ENCODE assay signal across 8 cellular contexts in genomic region chr1:96721053-96721381, GRCh38. TPM values are rescaled to one million over a fixed set of nuclear protein-coding genes. Genes with fewer than 3 reads are reported as not detected.
DNase-seq lines count a peak whose midpoint lies in the region; ATAC-seq, FAIRE-seq and TF ChIP-seq lines count a peak whose summit lies in the region.

No MANE protein-coding gene starts in this region.

- no peak for ATAC-seq in GM23338

- CTCF ChIA-PET in endothelial cell of umbilical vein (lab: Charles Lee): interaction anchor here (1.2 kb wide), 1 partner anchor 485 kb away, joined by 6 read pairs; no protein-coding TSS in a partner anchor

- H3K27me3 Mint-ChIP-seq in GM23338 (ENCODE audit: insufficient read depth, low read depth, poor library complexity) (peaks cover 2% of the 10 kb centered on the region), progenitor cell of endocrine pancreas (no peaks in the 10 kb centered on the region)

- H3K4me1 Mint-ChIP-seq in GM23338: peaks cover 25% of the 10 kb centered on the region
- H3K4me1 Mint-ChIP-seq in progenitor cell of endocrine pancreas (ENCODE audit: low read depth): peaks cover 16% of the 10 kb centered on the region

- intact Hi-C loops in endothelial cell of umbilical vein (cut with micrococcal nuclease): loop anchor here (5.0 to 10.0 kb wide), 3 partner anchors 349 to 1326 kb away; no protein-coding TSS in a partner anchor

- FAIRE-seq in endothelial cell of umbilical vein (lab: Jason Lieb, UNC): no peak

- H3K9me3 Mint-ChIP-seq in GM23338: 0 out of 3 replicates have a peak, but pooled peaks cover 2% of the 10 kb centered on the region
- H3K9me3 Mint-ChIP-seq in progenitor cell of endocrine pancreas (ENCODE audit: low read depth): no peaks in the 10 kb centered on the region

- POLR2A ChIA-PET in endothelial cell of umbilical vein (lab: Charles Lee): interaction anchor here (1.0 kb wide), 1 partner anchor 21 kb away, joined by 3 read pairs; no protein-coding TSS in a partner anchor

- H3K4me2 ChIP-seq in GM23338: peak overlapping the region; percentile 73
- peak overlapping the region; percentile 91 for H3K4me2 ChIP-seq in OCI-LY1 (ENCODE audit: low read length)
- peak overlapping the region; percentile 93 for H3K4me2 ChIP-seq in endothelial cell of umbilical vein (ENCODE audit: insufficient read depth, low read length)

- H3K36me3 ChIP-seq in GM23338 (ENCODE audit: insufficient read depth) (peaks cover 7% of the 10 kb centered on the region; the same call in 1 of the 2 replicates), OCI-LY1 (ENCODE audit: insufficient read depth, low read length) (peaks cover 27% of the 10 kb centered on the region), endothelial cell of umbilical vein (ENCODE audit: control insufficient read depth in 2 of 2, extremely low read depth in 1 of 2, insufficient read depth in 2 of 2, low read length in 2 of 2) (peaks cover 0 to 3% of the 10 kb centered on the region in 2 experiments)

- H3K9me3 ChIP-seq in OCI-LY1 (ENCODE audit: low read length) (no peaks in the 10 kb centered on the region), endothelial cell of umbilical vein (replicated peaks; ENCODE audit: control insufficient read depth, insufficient read depth, low read length) (no peaks in the 10 kb centered on the region)

- H3K4me3 ChIP-seq in GM08714 (ENCODE audit: low read length) (peak overlapping the region; percentile 92; the same call in 1 of the 2 replicates), GM23338 (peak overlapping the region; percentile 89), OCI-LY1 (ENCODE audit: low read depth, low read length, poor library complexity, severe bottlenecking) (peak overlapping the region; percentile 94), endothelial cell of umbilical vein (replicated peaks in 1 of 3; ENCODE audit: insufficient read depth in 1 of 3, low read depth in 1 of 3, low read length in 3 of 3) (peak overlapping the region; percentile 43 to 93 (median 52))

- H3K27me3 ChIP-seq in GM23338 (ENCODE audit: insufficient read depth) (no peaks in the 10 kb centered on the region), OCI-LY1 (ENCODE audit: insufficient read depth, low read length) (no peaks in the 10 kb centered on the region), endothelial cell of umbilical vein (ENCODE audit: control insufficient read depth in 2 of 2, insufficient read depth in 2 of 2, low read length in 2 of 2) (no peaks in the 10 kb centered on the region)

- no peak for TF ChIP-seq POLR2A in endothelial cell of umbilical vein (IDR thresholded peaks at IDR 0.05; ENCODE audit: low read depth, low read length)

- peaks cover 25% of the 10 kb centered on the region for H3K4me1 ChIP-seq in GM23338 (ENCODE audit: insufficient read depth)
- H3K4me1 ChIP-seq in OCI-LY1 (ENCODE audit: insufficient read depth, low read length, severe bottlenecking): peaks cover 25% of the 10 kb centered on the region
- H3K4me1 ChIP-seq in endothelial cell of umbilical vein (ENCODE audit: control insufficient read depth, extremely low read depth, insufficient read depth, low read length): peaks cover 23% of the 10 kb centered on the region

- H3K79me2 ChIP-seq in GM23338 (replicated peaks; ENCODE audit: insufficient read depth) (peaks cover 44% of the 10 kb centered on the region), OCI-LY1 (ENCODE audit: insufficient read depth, low read length) (peaks cover 32% of the 10 kb centered on the region), endothelial cell of umbilical vein (ENCODE audit: control insufficient read depth, insufficient read depth, low read length) (peaks cover 42% of the 10 kb centered on the region)

- H3K36me3 Mint-ChIP-seq in GM23338 (ENCODE audit: low read depth) (peaks cover 39% of the 10 kb centered on the region), progenitor cell of endocrine pancreas (ENCODE audit: insufficient read depth) (peaks cover 9% of the 10 kb centered on the region)

- TF ChIP-seq CTCF in GM23338 (conservative IDR thresholded peaks at IDR 0.05; ENCODE audit: low read depth in 2 of 2) (no peak), OCI-LY1 (IDR thresholded peaks at IDR 0.05; ENCODE audit: low read length) (no peak), endothelial cell of umbilical vein (IDR thresholded peaks at IDR 0.05; ENCODE audit: extremely low read depth in 1 of 2, insufficient read depth in 1 of 2, low read depth in 1 of 2, low read length in 2 of 2) (no peak), progenitor cell of endocrine pancreas (IDR thresholded peaks at IDR 0.05; ENCODE audit: unreplicated experiment) (no peak)

- H3K27ac Mint-ChIP-seq in GM23338: peak overlapping the region; percentile 99
- H3K27ac Mint-ChIP-seq in progenitor cell of endocrine pancreas: peak overlapping the region; percentile 99

- H3K9ac ChIP-seq in OCI-LY1 (ENCODE audit: low read length) (peak overlapping the region; percentile 94), endothelial cell of umbilical vein (replicated peaks; ENCODE audit: extremely low read depth, insufficient read depth, low read length) (peak overlapping the region; percentile 98)

- H2AFZ ChIP-seq in GM23338: peak overlapping the region; percentile 56; the same call in 1 of the 2 replicates
- peak overlapping the region; percentile 13; the same call in 1 of the 2 replicates for H2AFZ ChIP-seq in OCI-LY1 (ENCODE audit: low read length)
- peak overlapping the region; percentile 99 for H2AFZ ChIP-seq in endothelial cell of umbilical vein (ENCODE audit: low read depth, low read length)

- dilution Hi-C loops in endothelial cell of umbilical vein (cut with MboI; ENCODE audit: extremely low pct_ligation_motif_present, low sequenced_read_pairs): no loop called here

- H3K4me3 Mint-ChIP-seq in GM23338: peak overlapping the region; percentile 97
- peak overlapping the region; percentile 97 for H3K4me3 Mint-ChIP-seq in progenitor cell of endocrine pancreas (ENCODE audit: low read depth)

- peak overlapping the region; percentile 84 for H3K27ac ChIP-seq in GM23338 (ENCODE audit: low read depth)
- H3K27ac ChIP-seq in OCI-LY1 (ENCODE audit: low read depth, low read length, poor library complexity, severe bottlenecking): no peak overlapping the region
- H3K27ac ChIP-seq in endothelial cell of umbilical vein (ENCODE audit: insufficient read depth, low read depth, low read length): peak overlapping the region; percentile 38

- no TSS peak for BruUV-seq in endothelial cell of umbilical vein (replicated peaks; lab: Mats Ljungman, UMichigan)

- no peaks in the 10 kb centered on the region for H4K20me1 ChIP-seq in GM23338 (replicated peaks; ENCODE audit: insufficient read depth)
- no peaks in the 10 kb centered on the region for H4K20me1 ChIP-seq in OCI-LY1 (ENCODE audit: insufficient read depth, low read length)
- peaks cover 4% of the 10 kb centered on the region for H4K20me1 ChIP-seq in endothelial cell of umbilical vein (replicated peaks; ENCODE audit: control insufficient read depth, extremely low read depth, insufficient read depth, low read length)

- DNase-seq in GM23338 (ENCODE audit: low spot score) (no peak), endothelial cell of umbilical vein (ENCODE audit: low read depth, low spot score) (no peak), progenitor cell of endocrine pancreas (ENCODE audit: low spot score, unreplicated experiment) (no peak), NCI-H1105 (lab: John Stamatoyannopoulos, UW) (no peak), OCI-M2 (lab: John Stamatoyannopoulos, UW; ENCODE audit: unreplicated experiment) (no peak)
- DNase-seq in activated CD4-positive, alpha-beta T cell treated with anti-CD3 and anti-CD28 coated beads for 4 hours: no peak

- H3F3A ChIP-seq in GM23338 (replicated peaks; ENCODE audit: low read depth) (no peaks in the 10 kb centered on the region), OCI-LY1 (ENCODE audit: insufficient read depth, low read length) (no peaks in the 10 kb centered on the region)

- H3K9me1 ChIP-seq in endothelial cell of umbilical vein (replicated peaks; ENCODE audit: control insufficient read depth, extremely low read depth, insufficient read depth, low read length): no peaks in the 10 kb centered on the region

- H3K9me2 ChIP-seq in GM23338 (ENCODE audit: insufficient read depth) (no peaks in the 10 kb centered on the region), OCI-LY1 (ENCODE audit: low read depth, low read length) (no peaks in the 10 kb centered on the region)

TF ChIP-seq in GM23338, 12 proteins besides CTCF, POLR2A, EP300 and RAD21 (continues in another document):
- no peak for TF ChIP-seq ZNF114 (CRISPR knock-in tag; IDR thresholded peaks at IDR 0.05)

TF ChIP-seq in endothelial cell of umbilical vein, 7 proteins besides CTCF, POLR2A, EP300 and RAD21:
- TF ChIP-seq MYC (IDR thresholded peaks at IDR 0.05; ENCODE audit: low read depth, low read length): no peak
- TF ChIP-seq EZH2 (IDR thresholded peaks at IDR 0.05; ENCODE audit: borderline replicate concordance, low read depth, low read length, severe bottlenecking): no peak
TF ChIP-seq in endothelial cell of umbilical vein: peak in this region for 0.

RNA-seq across cellular contexts. Expression of gene PTBP2, which starts 0.6 kb away (rescaled TPM):
- total RNA-seq in GM23338 (2014; rRNA removed; shearing (Covaris generic)): 97.1 and 108 TPM in 2 replicates
- polyA plus RNA-seq in GM23338 (2016; fragmentation: Nextera tagmentation; extraction: Ambion mirVana) (43.3 and 50.2 TPM in 2 replicates), endothelial cell of umbilical vein (4.6 and 7.7 TPM in 2 replicates)
- total RNA-seq in endothelial cell of umbilical vein (21.3 and 27.0 TPM in 2 replicates), progenitor cell of endocrine pancreas (91.2 and 91.8 TPM in 2 replicates)
- polyA plus RNA-seq in endothelial cell of umbilical vein (2011; cell fraction: cytosol; rRNA removed): 3.2 and 4.7 TPM in 2 replicates
- 57.5 and 63.6 TPM in 2 replicates for polyA plus RNA-seq in endothelial cell of umbilical vein (2011; cell fraction: nucleus; rRNA removed)
- 5.0 and 5.4 TPM in 2 replicates for polyA plus RNA-seq in endothelial cell of umbilical vein (2012)
- polyA minus RNA-seq in endothelial cell of umbilical vein: 23.9 and 26.4 TPM in 2 replicates
- polyA minus RNA-seq in endothelial cell of umbilical vein (2011; cell fraction: cytosol; rRNA and poly(A)+ RNA removed): 4.2 TPM
- 95.3 and 125 TPM in 2 replicates for polyA minus RNA-seq in endothelial cell of umbilical vein (2011; cell fraction: nucleus; rRNA and poly(A)+ RNA removed)

Comparison
In these comparisons a context has a peak if more than half of its experiments do, and no peak if none do; other contexts are left out.
1. H2AFZ ChIP-seq: peak in every context shown above with its lines; median percentile 99 in endothelial cell of umbilical vein; 56 in GM23338; 13 in OCI-LY1.